In the genomic region with DNA sequence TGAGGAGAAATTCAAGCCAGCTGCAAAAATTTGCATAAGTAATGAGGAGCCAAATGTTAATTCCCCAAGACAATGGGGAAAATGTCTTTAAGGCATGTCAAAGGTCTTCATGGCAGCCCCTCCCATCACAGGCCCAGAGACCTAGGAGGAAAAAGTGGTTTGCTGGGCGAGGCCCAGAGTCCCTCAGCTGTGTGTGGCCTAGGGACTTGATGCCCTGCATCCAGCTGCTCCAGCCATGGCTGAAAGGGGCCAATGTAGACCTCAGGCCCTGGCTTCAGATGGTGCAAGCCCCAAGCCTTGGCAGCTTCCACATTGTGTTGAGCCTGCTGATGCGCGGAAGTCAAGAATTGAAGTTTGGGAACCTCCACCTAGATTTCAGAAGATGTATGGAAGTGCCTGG, we compare ENCODE assay signal across 8 cellular contexts. TPM values are rescaled to one million over a fixed set of nuclear protein-coding genes. Genes with fewer than 3 reads are reported as not detected.
"Had no signal": no experiment of that assay in that cellular context is flagged by ENCODE, and none has a peak within 500 bp of the region (broad histone marks: within the 10 kb centered on the region; RNA-seq: fewer than 3 reads in every experiment).

No MANE protein-coding gene starts in this region.

RNA-seq across cellular contexts. Expression of gene FRMD7, which starts 35.3 kb away (rescaled TPM):
- total RNA-seq: OCI-LY7, PC-9, Peyer's patch, Right ventricle myocardium inferior, Right ventricle myocardium superior, RPMI7951, SJCRH30, SJSA1 had no signal
